In the genomic region with DNA sequence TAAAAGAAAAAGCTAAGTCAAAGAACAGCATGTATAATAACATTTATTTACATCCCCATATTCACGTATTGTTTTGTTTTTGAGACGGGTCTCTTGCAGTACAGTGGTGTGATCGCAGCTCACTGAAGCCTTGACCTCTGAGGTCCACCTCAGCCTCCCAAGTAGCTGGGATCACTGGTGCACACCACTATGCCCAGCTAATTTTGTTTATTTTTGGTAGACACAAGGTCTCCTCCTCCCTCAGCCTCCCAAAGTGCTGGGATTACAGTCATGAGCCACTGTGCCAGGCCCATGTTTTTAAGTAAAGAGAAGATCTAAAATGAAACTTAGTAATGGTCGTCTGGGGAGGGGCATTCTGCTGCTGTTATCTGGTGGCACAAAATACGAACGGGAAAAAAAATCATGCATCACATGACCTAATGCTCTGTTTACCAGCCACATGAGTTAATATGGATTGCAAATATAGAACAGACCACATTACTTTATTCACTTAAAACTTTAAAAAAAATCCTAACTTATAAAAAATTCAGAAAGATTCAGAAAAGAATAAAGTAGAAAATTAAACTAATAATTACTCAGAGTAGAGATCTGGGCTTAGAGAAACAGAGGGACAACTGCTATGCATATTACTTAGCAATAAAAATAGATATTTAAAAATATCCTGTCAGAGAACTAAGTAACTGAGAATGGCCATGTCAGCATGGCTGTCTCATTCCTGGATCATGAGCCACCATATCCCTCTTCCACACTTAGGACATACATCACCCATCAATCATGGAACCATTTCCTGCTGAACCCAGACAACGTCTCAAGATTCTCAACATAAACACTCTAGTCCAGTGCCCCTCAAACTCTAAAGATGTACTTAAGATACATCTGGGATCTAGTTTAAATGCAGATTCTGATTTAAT, we compare ENCODE assay signal across 16 cellular contexts. TPM values are rescaled to one million over a fixed set of nuclear protein-coding genes. Genes with fewer than 3 reads are reported as not detected.
DNase-seq lines count a peak whose midpoint lies in the region; ATAC-seq, FAIRE-seq and TF ChIP-seq lines count a peak whose summit lies in the region.
"Had no signal": no experiment of that assay in that cellular context is flagged by ENCODE, and none has a peak within 500 bp of the region (broad histone marks: within the 10 kb centered on the region; RNA-seq: fewer than 3 reads in every experiment).

No MANE protein-coding gene starts in this region.

- CTCF ChIA-PET in activated CD4-positive, alpha-beta T cell treated with anti-CD3 and anti-CD28 coated beads for 36 hours (lab: Charles Lee) = interaction anchor here (0.6 to 2.0 kb wide), 2 partner anchors 19 to 605 kb away, joined by 3 to 13 read pairs; no protein-coding TSS in a partner anchor

- H3K27me3 ChIP-seq in gastrocnemius medialis = no peaks in the 10 kb centered on the region
- H3K27me3 ChIP-seq in pancreas = no peaks in the 10 kb centered on the region

- no peak overlapping the region for H3K4me3 Mint-ChIP-seq in activated CD4-positive, alpha-beta T cell treated with anti-CD3 and anti-CD28 coated beads for 36 hours

- FAIRE-seq in pancreas (lab: Jason Lieb, UNC) = no peak

- H3K36me3 ChIP-seq in gastrocnemius medialis (peaks cover 0 to 77% of the 10 kb centered on the region in 2 donors), pancreas (peaks cover 0 to 38% (median 11%) of the 10 kb centered on the region in 3 donors)

- H3K4me1 ChIP-seq in gastrocnemius medialis = peaks cover 43 to 61% of the 10 kb centered on the region in 2 donors
- peaks cover 4 to 48% (median 10%) of the 10 kb centered on the region in 3 donors for H3K4me1 ChIP-seq in pancreas

- H3K4me1 Mint-ChIP-seq in activated CD4-positive, alpha-beta T cell treated with anti-CD3 and anti-CD28 coated beads for 36 hours = peaks cover 48% of the 10 kb centered on the region

- peak; percentile 38 to 65 for ATAC-seq in left cardiac atrium
- peak; percentile 96 to 97 for ATAC-seq in gastrocnemius medialis
- ATAC-seq in activated CD4-positive, alpha-beta T cell treated with anti-CD3 and anti-CD28 coated beads for 36 hours = no peak
- ATAC-seq in GM21576 (IDR thresholded peaks at IDR 0.05; ENCODE audit: unreplicated experiment) = no peak
- no peak for ATAC-seq in pancreas
- ATAC-seq: stimulated activated naive CD8-positive, alpha-beta T cell treated with anti-CD3 and anti-CD28 coated beads, Interleukin-15, Interleukin-2, amounts not matched to agents 100 U/mL and 50 U/mL, for 24 hours had no signal

- DNase-seq in GM03348 (ENCODE audit: low spot score) (peak; percentile 14), amniotic epithelial cell (ENCODE audit: low read depth) (peak; percentile 41), left cardiac atrium (no peak), gastrocnemius medialis (peak in 1 of 2 donors; percentile 52), pancreas (no peak), substantia nigra (lab: John Stamatoyannopoulos, UW) (no peak)
- no peak for DNase-seq in activated CD4-positive, alpha-beta T cell treated with anti-CD3 and anti-CD28 coated beads for 36 hours
- DNase-seq: activated CD4-positive, alpha-beta T cell treated with anti-CD3 and anti-CD28 coated beads for 48 hours; GF-D8; OCI-M1; stimulated activated naive CD8-positive, alpha-beta T cell treated with anti-CD3 and anti-CD28 coated beads, Interleukin-15, Interleukin-2, amounts not matched to agents 100 U/mL and 50 U/mL, for 24 hours; T-helper 1 cell had no signal

- H3K27ac ChIP-seq in gastrocnemius medialis (peak overlapping the region; percentile 75 to 98 (median 88)), pancreas (no peak overlapping the region), substantia nigra (ENCODE audit: low read depth, low read length, poor library complexity, severe bottlenecking) (no peak overlapping the region)
- H3K27ac ChIP-seq: C4-2B, HL-60 had no signal

- no peaks in the 10 kb centered on the region for H3K27me3 Mint-ChIP-seq in activated CD4-positive, alpha-beta T cell treated with anti-CD3 and anti-CD28 coated beads for 36 hours

- H3K4me3 ChIP-seq in gastrocnemius medialis (peak overlapping the region in 2 of 4 donors; percentile 14 to 28), pancreas (no peak overlapping the region)

- in situ Hi-C loops in gastrocnemius medialis (cut with MboI; ENCODE audit: low sequenced_read_pairs in 4 of 4) = loop anchor here in 3 of 4 donors (25.0 kb wide), 2 partner anchors 1832 to 1857 kb away; partner anchors contain the start of gene RIF1 (in 2 of the 3)

- no peak for TF ChIP-seq CTCF in gastrocnemius medialis (IDR thresholded peaks at IDR 0.05 in 4 of 5, conservative IDR thresholded peaks at IDR 0.05 in 1 of 5)
- no peak for TF ChIP-seq CTCF in pancreas (IDR thresholded peaks at IDR 0.05)

- H3K9me3 ChIP-seq in gastrocnemius medialis = no peaks in the 10 kb centered on the region
- H3K9me3 ChIP-seq in pancreas = no peaks in the 10 kb centered on the region

- no peaks in the 10 kb centered on the region for H3K9me3 Mint-ChIP-seq in activated CD4-positive, alpha-beta T cell treated with anti-CD3 and anti-CD28 coated beads for 36 hours (ENCODE audit: low read depth)
- H3K9me3 Mint-ChIP-seq: activated T-helper 2 cell treated with anti-CD3 and anti-CD28 coated beads, Interferon-gamma antibody, Interleukin-2, Interleukin-4, amounts not matched to agents 10 μg/mL and 5 μg/mL and 100 μg/mL, durations not matched to agents 14 hours and 24 hours and 36 hours had no signal

- TF ChIP-seq POLR2A in gastrocnemius medialis (IDR thresholded peaks at IDR 0.05) = no peak

- 58 to 64% methylated on average over 7 of the region's 7 CpGs for WGBS in pancreas, 2 donors

- intact Hi-C loops in left cardiac atrium (cut with DNase I) (no loop called here), gastrocnemius medialis (cut with DNase I; ENCODE audit: low total_unique reads) (loop anchor here (10.0 kb wide), 2 partner anchors 935 to 1555 kb away; partner anchors contain the start of genes EPC2, MBD5 and ORC4), pancreas (cut with DNase I) (no loop called here)
- intact Hi-C loops in activated CD4-positive, alpha-beta T cell treated with anti-CD3 and anti-CD28 coated beads for 36 hours (cut with DNase I, micrococcal nuclease) = loop anchor here in 1 of 2 experiments (10.0 kb wide), 1 partner anchor 1045 kb away; no protein-coding TSS in a partner anchor

- H3K36me3 Mint-ChIP-seq in activated CD4-positive, alpha-beta T cell treated with anti-CD3 and anti-CD28 coated beads for 36 hours (ENCODE audit: low read depth) = peaks cover 57% of the 10 kb centered on the region

- POLR2A ChIA-PET in activated CD4-positive, alpha-beta T cell treated with anti-CD3 and anti-CD28 coated beads for 36 hours (lab: Charles Lee) = no interaction called here

- H3K27ac Mint-ChIP-seq in activated CD4-positive, alpha-beta T cell treated with anti-CD3 and anti-CD28 coated beads for 36 hours = no peak overlapping the region
- H3K27ac Mint-ChIP-seq: activated T-helper 2 cell treated with anti-CD3 and anti-CD28 coated beads, Interferon-gamma antibody, Interleukin-2, Interleukin-4, amounts not matched to agents 10 μg/mL and 5 μg/mL and 100 μg/mL, durations not matched to agents 14 hours and 24 hours and 36 hours had no signal

RNA-seq across cellular contexts. Expression of gene MMADHC, which starts 7.3 kb away (rescaled TPM):
- total RNA-seq in left cardiac atrium (100 to 1,000 TPM in 1 of 2 donors, 10 to 100 TPM in 1; 83.9 to 100 TPM), gastrocnemius medialis (100 to 1,000 TPM; 140 to 205 (median 169) TPM), pancreas (10 to 100 TPM; 44.5 to 68.0 (median 57.6) TPM)
- total RNA-seq in activated CD4-positive, alpha-beta T cell treated with anti-CD3 and anti-CD28 coated beads for 36 hours = 100 to 1,000 TPM in 1 of 2 experiments, 10 to 100 TPM in 1; 94.7 to 136 TPM
- polyA plus RNA-seq in pancreas = 10 to 100 TPM; 20.1 to 49.1 TPM

Comparison
In these comparisons a context has a peak if more than half of its experiments do, and no peak if none do; other contexts are left out.
1. DNase-seq: peak in GM03348 (single experiment) and amniotic epithelial cell (single experiment); none in left cardiac atrium (single experiment), activated CD4-positive, alpha-beta T cell treated with anti-CD3 and anti-CD28 coated beads for 36 hours (single experiment), pancreas (0 of 6) and substantia nigra (0 of 49).
2. ATAC-seq: peak in left cardiac atrium (2 of 2) and gastrocnemius medialis (2 of 2); none in activated CD4-positive, alpha-beta T cell treated with anti-CD3 and anti-CD28 coated beads for 36 hours (single experiment), GM21576 (single experiment) and pancreas (0 of 4).
3. H3K27ac ChIP-seq: peak in gastrocnemius medialis (4 of 4); none in pancreas (0 of 4) and substantia nigra (single experiment).